Comparison of ENCODE assay signal across 10 cellular contexts in genomic region chr15:53716909-53717878, GRCh38. TPM values are rescaled to one million over a fixed set of nuclear protein-coding genes. Genes with fewer than 3 reads are reported as not detected.
DNase-seq lines count a peak whose midpoint lies in the region; ATAC-seq and TF ChIP-seq lines count a peak whose summit lies in the region.
"Had no signal": no experiment of that assay in that cellular context is flagged by ENCODE, and none has a peak within 500 bp of the region (broad histone marks: within the 10 kb centered on the region; RNA-seq: fewer than 3 reads in every experiment).

No MANE protein-coding gene starts in this region.

- DNase-seq in SIG-M5 treated with dmso at 0.1 percent for 504 hours (lab: John Stamatoyannopoulos, UW; ENCODE audit: unreplicated experiment) (peak; percentile 27), SIG-M5 (lab: John Stamatoyannopoulos, UW) (no peak), OCI-M1 (lab: John Stamatoyannopoulos, UW) (peak; percentile 57), foreskin melanocyte (peak; percentile 38), type B pancreatic cell (ENCODE audit: extremely low spot score, unreplicated experiment) (no peak), EL (no peak), KG1 (lab: John Stamatoyannopoulos, UW) (no peak)
- no peak for DNase-seq in CD8-positive, alpha-beta T cell
- DNase-seq: heart left ventricle; stimulated activated CD4-positive, alpha-beta T cell treated with anti-CD3 and anti-CD28 coated beads, Interleukin-12 subunit alpha, Interleukin-12 subunit beta, amount 100 ng/mL, for 4 hours had no signal

- H3K36me3 Mint-ChIP-seq in type B pancreatic cell, result no peaks in the 10 kb centered on the region
- H3K36me3 Mint-ChIP-seq in CD8-positive, alpha-beta T cell, result no peaks in the 10 kb centered on the region

- intact Hi-C loops in CD8-positive, alpha-beta T cell (cut with DNase I, micrococcal nuclease), result no loop called here

- H3K9me3 ChIP-seq in CD8-positive, alpha-beta T cell (ENCODE audit: low read length), result no peaks in the 10 kb centered on the region
- H3K9me3 ChIP-seq: heart left ventricle had no signal

- H3K27me3 Mint-ChIP-seq in type B pancreatic cell, result peaks cover 23% of the 10 kb centered on the region
- peaks cover 2% of the 10 kb centered on the region for H3K27me3 Mint-ChIP-seq in CD8-positive, alpha-beta T cell (ENCODE audit: low read depth)

- CTCF ChIA-PET in CD8-positive, alpha-beta T cell (lab: Charles Lee), result no interaction called here

- no peak overlapping the region for H3K4me3 Mint-ChIP-seq in type B pancreatic cell
- H3K4me3 Mint-ChIP-seq in CD8-positive, alpha-beta T cell, result no peak overlapping the region

- no peak overlapping the region for H3K4me3 ChIP-seq in CD8-positive, alpha-beta T cell (ENCODE audit: low read depth, low read length)
- H3K4me3 ChIP-seq: heart left ventricle had no signal

- H3K4me1 Mint-ChIP-seq in type B pancreatic cell (ENCODE audit: unreplicated experiment), result no peaks in the 10 kb centered on the region
- no peaks in the 10 kb centered on the region for H3K4me1 Mint-ChIP-seq in CD8-positive, alpha-beta T cell (ENCODE audit: low read depth)

- H3K27me3 ChIP-seq in CD8-positive, alpha-beta T cell (ENCODE audit: insufficient read depth, low read length), result no peaks in the 10 kb centered on the region

- no peak overlapping the region for H3K27ac Mint-ChIP-seq in type B pancreatic cell
- no peak overlapping the region for H3K27ac Mint-ChIP-seq in CD8-positive, alpha-beta T cell

- no peaks in the 10 kb centered on the region for H3K4me1 ChIP-seq in CD8-positive, alpha-beta T cell (ENCODE audit: insufficient read depth, low read length)
- H3K4me1 ChIP-seq: heart left ventricle had no signal

- H3K36me3 ChIP-seq in CD8-positive, alpha-beta T cell (ENCODE audit: insufficient read depth, low read length), result no peaks in the 10 kb centered on the region
- H3K36me3 ChIP-seq: heart left ventricle had no signal

- no peak overlapping the region for H3K27ac ChIP-seq in CD8-positive, alpha-beta T cell (ENCODE audit: low read depth, low read length)
- H3K27ac ChIP-seq: heart left ventricle had no signal

- ATAC-seq in CD8-positive, alpha-beta T cell, result no peak
- ATAC-seq: heart left ventricle had no signal

- H3K9me3 Mint-ChIP-seq in type B pancreatic cell, result no peaks in the 10 kb centered on the region
- H3K9me3 Mint-ChIP-seq in CD8-positive, alpha-beta T cell, result no peaks in the 10 kb centered on the region

- peak; percentile 70 for TF ChIP-seq CTCF in type B pancreatic cell (conservative IDR thresholded peaks at IDR 0.05)
- no peak for TF ChIP-seq CTCF in CD8-positive, alpha-beta T cell (IDR thresholded peaks at IDR 0.05)

- POLR2A ChIA-PET in CD8-positive, alpha-beta T cell (lab: Charles Lee), result no interaction called here

RNA-seq across cellular contexts. Expression of gene WDR72, which starts 42.3 kb away (rescaled TPM):
- total RNA-seq in type B pancreatic cell (ENCODE audit: low replicate concordance), result 2.0 and 6.9 TPM in 2 replicates
- total RNA-seq in CD8-positive, alpha-beta T cell, result not detected

Comparison
In these comparisons a context has a peak if more than half of its experiments do, and no peak if none do; other contexts are left out.
1. DNase-seq: peak in SIG-M5 treated with dmso at 0.1 percent for 504 hours (single experiment), OCI-M1 (single experiment) and foreskin melanocyte (single experiment); none in SIG-M5 (single experiment), type B pancreatic cell (single experiment), EL (single experiment), CD8-positive, alpha-beta T cell (0 of 7) and KG1 (single experiment).